In the genomic region with DNA sequence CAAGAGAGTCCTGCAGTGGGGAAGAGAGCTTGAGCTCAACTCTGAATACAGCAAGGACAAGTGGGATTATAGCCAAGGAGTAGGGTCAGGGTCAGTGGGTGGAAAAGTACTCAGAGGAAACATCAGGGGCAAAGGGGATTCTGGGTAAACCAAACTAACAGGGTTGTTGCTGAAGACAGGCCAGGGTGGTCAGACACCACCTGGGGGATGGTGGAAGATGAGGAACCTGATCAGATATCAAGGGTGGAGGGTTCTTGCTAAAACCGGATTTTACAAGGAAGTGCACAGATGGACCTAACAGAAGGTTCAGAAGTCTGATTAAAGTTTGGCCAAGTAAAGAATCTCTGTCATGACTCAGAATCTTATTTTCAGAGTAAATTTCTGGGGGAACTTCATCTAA, we compare ENCODE assay signal across 23 cellular contexts. TPM values are rescaled to one million over a fixed set of nuclear protein-coding genes. Genes with fewer than 3 reads are reported as not detected.
DNase-seq lines count a peak whose midpoint lies in the region; ATAC-seq, FAIRE-seq and TF ChIP-seq lines count a peak whose summit lies in the region.
"Had no signal": no experiment of that assay in that cellular context is flagged by ENCODE, and none has a peak within 500 bp of the region (broad histone marks: within the 10 kb centered on the region; RNA-seq: fewer than 3 reads in every experiment).

No MANE protein-coding gene starts in this region.

- no peak overlapping the region for H4K91ac ChIP-seq in H9 (ENCODE audit: insufficient read length, low read depth, low read length)

- intact Hi-C loops in CD14-positive monocyte (cut with micrococcal nuclease) (no loop called here), K562 (cut with micrococcal nuclease) (no loop called here)

- H3K9me1 ChIP-seq in K562 (ENCODE audit: control insufficient read depth, insufficient read depth, low read length), result no peaks in the 10 kb centered on the region

- H2AK5ac ChIP-seq in H9 (ENCODE audit: insufficient read length, low read length), result no peak overlapping the region

- in situ Hi-C loops in K562 (cut with MboI), result no loop called here

- H3K4me1 ChIP-seq in H9 (ENCODE audit: insufficient read depth, low read length) (no peaks in the 10 kb centered on the region; the same call in 1 of the 2 replicates), K562 (replicated peaks in 1 of 2; ENCODE audit: control insufficient read depth in 2 of 2, insufficient read depth in 2 of 2, low read length in 2 of 2) (no peaks in the 10 kb centered on the region)
- H3K4me1 ChIP-seq: A549 had no signal

- no peak overlapping the region for H4K5ac ChIP-seq in H9 (ENCODE audit: insufficient read length, low read depth, low read length)

- H3K4me2 ChIP-seq in H9 (ENCODE audit: insufficient read depth, insufficient read length, low read length), result no peak overlapping the region
- H3K4me2 ChIP-seq in K562 (ENCODE audit: insufficient read depth, low read length), result no peak overlapping the region
- H3K4me2 ChIP-seq: A549, SK-N-SH had no signal

- no peak overlapping the region for H2BK15ac ChIP-seq in H9 (ENCODE audit: low read depth, low read length)

- H3K56ac ChIP-seq in H9 (ENCODE audit: insufficient read length, low read depth, low read length), result no peak overlapping the region

- H2BK120ac ChIP-seq in H9 (ENCODE audit: low read depth, low read length, poor library complexity, severe bottlenecking), result no peak overlapping the region

- no peak for TF ChIP-seq CTCF in CD14-positive monocyte (IDR thresholded peaks at IDR 0.05)
- no peak for TF ChIP-seq CTCF in H9 (conservative IDR thresholded peaks at IDR 0.05)
- no peak for TF ChIP-seq CTCF in K562 (IDR thresholded peaks at IDR 0.05 in 2 of 3, conservative IDR thresholded peaks at IDR 0.05 in 1 of 3; ENCODE audit: insufficient read depth in 2 of 3, low read depth in 1 of 3, low read length in 3 of 3)

- no peak overlapping the region for H2BK20ac ChIP-seq in H9 (ENCODE audit: low read depth, low read length, poor library complexity, severe bottlenecking)

- peaks cover 2% of the 10 kb centered on the region for H3K79me1 ChIP-seq in H9 (ENCODE audit: insufficient read depth, low read depth, low read length, poor library complexity, severe bottlenecking)

- no peak overlapping the region for H4K8ac ChIP-seq in H9 (replicated peaks; ENCODE audit: insufficient read length, low read depth, low read length)

- no peak for TF ChIP-seq POLR2A in K562 (conservative IDR thresholded peaks at IDR 0.05)

- DNase-seq in CD14-positive monocyte (ENCODE audit: low spot score) (no peak), H9 (no peak), K562 (ENCODE audit: extremely low read depth in 1 of 4, low spot score in 3 of 4) (no peak), left lobe of liver (ENCODE audit: low spot score) (no peak), MG63 (no peak), hypothalamus (lab: John Stamatoyannopoulos, UW) (no peak), SIG-M5 treated with dmso at 0.1 percent for 504 hours (lab: John Stamatoyannopoulos, UW; ENCODE audit: unreplicated experiment) (no peak)
- DNase-seq: CD8-positive, alpha-beta memory T cell; DMS79; HFFc6; Karpas-422; MM.1S; NCI-H1092 treated with DMSO at 0.1 percent for 48 hours; NCI-H146; NCI-H2029 treated with DMSO at 0.1 percent for 48 hours; NCI-H2171 treated with DMSO at 0.1 percent for 48 hours; SHP77; SK-N-SH had no signal

- peaks cover 0 to 2% (median 0%) of the 10 kb centered on the region in 3 donors for H3K27me3 Mint-ChIP-seq in CD14-positive monocyte (ENCODE audit: low read depth in 3 of 3)
- H3K27me3 Mint-ChIP-seq in H9 (ENCODE audit: low read depth), result no peaks in the 10 kb centered on the region

- ATAC-seq in K562 (no peak), left lobe of liver (peak; percentile 18)
- ATAC-seq: A549 had no signal

- peak; percentile 37 for FAIRE-seq in K562 (lab: Jason Lieb, UNC)
- FAIRE-seq: A549, GM12892, GM18507 had no signal

- no peaks in the 10 kb centered on the region for H3K36me3 ChIP-seq in K562 (ENCODE audit: control insufficient read depth, insufficient read depth, low read length)
- H3K36me3 ChIP-seq in MG63, result no peaks in the 10 kb centered on the region

- H3K4me3 ChIP-seq in K562 (no peak overlapping the region), MG63 (no peak overlapping the region)
- H3K4me3 ChIP-seq: A549; BLaER1 treated with 17β-estradiol and CSF1 and Interleukin-3, amounts not matched to agents 10 nM and 100 nM had no signal

- H3K9me3 Mint-ChIP-seq in CD14-positive monocyte (peaks cover 0 to 2% (median 0%) of the 10 kb centered on the region in 7 donors), H9 (no peaks in the 10 kb centered on the region)
- H3K9me3 Mint-ChIP-seq: CD8-positive, alpha-beta memory T cell; HFFc6 had no signal

- H3K79me2 ChIP-seq in H9 (ENCODE audit: insufficient read depth, low read length) (no peaks in the 10 kb centered on the region), K562 (ENCODE audit: control insufficient read depth, insufficient read depth, low read length) (no peaks in the 10 kb centered on the region)

- no peak overlapping the region for H3K4ac ChIP-seq in H9 (ENCODE audit: low read depth, low read length)

- H4K20me1 ChIP-seq in H9 (ENCODE audit: control insufficient read depth, insufficient read depth, insufficient read length) (no peaks in the 10 kb centered on the region), K562 (replicated peaks; ENCODE audit: control insufficient read depth, insufficient read depth, low read length) (no peaks in the 10 kb centered on the region)
- H4K20me1 ChIP-seq: BLaER1 treated with 17β-estradiol and CSF1 and Interleukin-3, amounts not matched to agents 10 nM and 100 nM had no signal

- POLR2A ChIA-PET in K562 (lab: Yijun Ruan, JAX), result no interaction called here

- TF ChIP-seq RAD21 in K562 (CRISPR knock-in tag; conservative IDR thresholded peaks at IDR 0.05 in 1 of 2, IDR thresholded peaks at IDR 0.05 in 1 of 2), result no peak

- H3K4me3 Mint-ChIP-seq in CD14-positive monocyte (no peak overlapping the region), H9 (no peak overlapping the region; a peak in 1 of 5 replicates)
- H3K4me3 Mint-ChIP-seq: CD8-positive, alpha-beta memory T cell; HFFc6 had no signal

- peak overlapping the region in 4 of 7 donors; percentile 37 to 66 (median 46) for H3K27ac Mint-ChIP-seq in CD14-positive monocyte
- H3K27ac Mint-ChIP-seq in H9, result peak overlapping the region; percentile 41 to 90 (median 50); a peak in 6 of 7 replicates
- H3K27ac Mint-ChIP-seq: CD8-positive, alpha-beta memory T cell; HFFc6 had no signal

- H2AFZ ChIP-seq in H9 (ENCODE audit: low read length) (no peak overlapping the region), K562 (ENCODE audit: low read depth, low read length) (no peak overlapping the region)

- CTCF ChIA-PET in K562 (lab: Yijun Ruan, JAX; ENCODE audit: low intra/inter-chr PET ratio), result no interaction called here

- no peak overlapping the region for H2BK5ac ChIP-seq in H9 (ENCODE audit: insufficient read length, low read length)

- H3K4me1 Mint-ChIP-seq in CD14-positive monocyte, result peaks cover 21% of the 10 kb centered on the region
- peaks cover 41 to 51% of the 10 kb centered on the region in 2 experiments for H3K4me1 Mint-ChIP-seq in H9
- H3K4me1 Mint-ChIP-seq: CD8-positive, alpha-beta memory T cell had no signal

- H2BK12ac ChIP-seq in H9 (ENCODE audit: insufficient read length, low read depth, low read length), result no peak overlapping the region

- no peak overlapping the region for H3K14ac ChIP-seq in H9 (ENCODE audit: insufficient read depth, low read length)

- WGBS in H9 (ENCODE audit: extremely low coverage, insufficient read length, low lambda C conversion rate), result no CpG with 5 or more reads among the region's 1 CpG
- WGBS in K562 (ENCODE audit: insufficient coverage, low coverage, missing lambda C conversion rate), result 0% methylated on average over 1 of the region's 1 CpG

- H3K27ac ChIP-seq in H9 (ENCODE audit: insufficient read length, low read depth, low read length), result no peak overlapping the region
- H3K27ac ChIP-seq in K562 (ENCODE audit: extremely low read depth, low read depth, low read length), result no peak overlapping the region
- H3K27ac ChIP-seq: A549; BLaER1 treated with 17β-estradiol and CSF1 and Interleukin-3, amounts not matched to agents 10 nM and 100 nM had no signal

- BruUV-seq in K562 (replicated peaks; lab: Mats Ljungman, UMichigan), result no TSS peak

- H3K36me3 Mint-ChIP-seq in CD14-positive monocyte (peaks cover 13 to 32% of the 10 kb centered on the region in 2 donors), H9 (ENCODE audit: insufficient read depth in 1 of 3, low read depth in 3 of 3) (peaks cover 0 to 10% (median 8%) of the 10 kb centered on the region in 3 experiments; a peak in 5 of 7 replicates)

- H3K23ac ChIP-seq in H9 (ENCODE audit: insufficient read length, low read depth, low read length), result no peak overlapping the region

- H3T11ph ChIP-seq in H9 (ENCODE audit: low read length), result no peak overlapping the region

- no peaks in the 10 kb centered on the region for H3K9me3 ChIP-seq in H9 (ENCODE audit: control insufficient read depth, low read depth, low read length)
- no peaks in the 10 kb centered on the region for H3K9me3 ChIP-seq in K562 (replicated peaks; ENCODE audit: control insufficient read depth, insufficient read depth, low read depth, low read length)
- no peaks in the 10 kb centered on the region for H3K9me3 ChIP-seq in MG63
- H3K9me3 ChIP-seq: A549, SK-N-SH had no signal

- H3K27me3 ChIP-seq in H9 (ENCODE audit: insufficient read depth, low read length), result no peaks in the 10 kb centered on the region
- 0 out of 5 replicates have a peak, but pooled peaks cover 2 to 4% of the 10 kb centered on the region in 2 experiments for H3K27me3 ChIP-seq in K562 (ENCODE audit: control insufficient read depth in 2 of 2, insufficient read depth in 2 of 2, low read length in 2 of 2)
- no peaks in the 10 kb centered on the region for H3K27me3 ChIP-seq in MG63
- H3K27me3 ChIP-seq: BLaER1 treated with 17β-estradiol and CSF1 and Interleukin-3, amounts not matched to agents 10 nM and 100 nM had no signal

- H3K18ac ChIP-seq in H9 (ENCODE audit: insufficient read length, low read depth, low read length), result no peak overlapping the region

- H3K23me2 ChIP-seq in H9 (ENCODE audit: insufficient read length, low read depth, low read length, poor library complexity, severe bottlenecking), result no peaks in the 10 kb centered on the region

- TF ChIP-seq EP300 in K562 (IDR thresholded peaks at IDR 0.05; ENCODE audit: low read length), result no peak

- no peak overlapping the region for H3K9ac ChIP-seq in H9 (ENCODE audit: extremely low read depth, insufficient read length, low read length)
- H3K9ac ChIP-seq in K562 (ENCODE audit: insufficient read depth in 1 of 2, low read depth in 2 of 2, low read length in 2 of 2), result no peak overlapping the region
- H3K9ac ChIP-seq: BLaER1 treated with 17β-estradiol and CSF1 and Interleukin-3, amounts not matched to agents 10 nM and 100 nM; SK-N-SH had no signal

RNA-seq across cellular contexts. Expression of a gene that starts 16.5 kb away (rescaled TPM):
- polyA plus RNA-seq in CD14-positive monocyte (1 to 10 TPM; 6.3 to 7.1 TPM), K562 (2011; rRNA removed) (not detected in 2 replicates), K562 (2014; fragmentation: Illumina TruSeq; extraction: Trizol) (not detected in 2 replicates), K562 (2014; fragmentation: Nextera tagmentation; extraction: Ambion mirVana) (not detected), K562 (2014; rRNA removed) (0.40 TPM in 1 of 2 replicates, not detected in the other)
- total RNA-seq in H9 (2021) (32.0 and 33.9 TPM in 2 replicates), K562 (2014; rRNA removed) (not detected in 2 replicates), K562 (2014; rRNA removed; fragmentation: Illumina TruSeq; extraction: Trizol) (not detected in 2 replicates), K562 (2015; rRNA removed; fragmentation: Illumina TruSeq; extraction: Trizol) (not detected in 2 replicates), K562 (2021) (0.34 and 0.49 TPM in 2 replicates), left lobe of liver (5.5 TPM)
- not detected in 2 replicates for total RNA-seq in K562 (2011; cell fraction: chromatin; rRNA removed; ENCODE audit: low replicate concordance)
- total RNA-seq in K562 (2011; cell fraction: nucleolus; rRNA removed), result not detected in 2 replicates
- not detected in 2 replicates for total RNA-seq in K562 (2011; cell fraction: nucleoplasm; rRNA removed)
- polyA plus RNA-seq in K562 (2011; cell fraction: cytosol; rRNA removed), result not detected in 2 replicates
- not detected in 2 replicates for polyA plus RNA-seq in K562 (2011; cell fraction: nucleus; rRNA removed)
- polyA plus RNA-seq in K562 (2012), result not detected in 2 replicates
- not detected in 2 replicates for polyA minus RNA-seq in K562 (2011; rRNA and poly(A)+ RNA removed)
- not detected in 2 replicates for polyA minus RNA-seq in K562 (2011; cell fraction: cytosol; rRNA and poly(A)+ RNA removed)
- 0.11 TPM in 1 of 2 replicates, not detected in the other for polyA minus RNA-seq in K562 (2011; cell fraction: nucleus; rRNA and poly(A)+ RNA removed)
- total RNA-seq in MG63 (2014; rRNA removed; shearing (Covaris generic); ENCODE audit: low replicate concordance), result 29.8 and 60.9 TPM in 2 replicates

RNA-seq across cellular contexts. Expression of a gene that starts 45.3 kb away (rescaled TPM):
- polyA plus RNA-seq in CD14-positive monocyte, result 10 to 100 TPM; 15.8 to 19.7 TPM
- total RNA-seq in H9 (2021), result 41.9 and 44.3 TPM in 2 replicates
- 4.0 and 10.4 TPM in 2 replicates for total RNA-seq in K562 (2011; cell fraction: chromatin; rRNA removed; ENCODE audit: low replicate concordance)
- 4.2 and 4.5 TPM in 2 replicates for total RNA-seq in K562 (2011; cell fraction: nucleolus; rRNA removed)
- 7.3 and 9.0 TPM in 2 replicates for total RNA-seq in K562 (2011; cell fraction: nucleoplasm; rRNA removed)
- 5.8 and 6.4 TPM in 2 replicates for total RNA-seq in K562 (2014; rRNA removed)
- 7.6 and 10.3 TPM in 2 replicates for total RNA-seq in K562 (2014; rRNA removed; fragmentation: Illumina TruSeq; extraction: Trizol)
- total RNA-seq in K562 (2015; rRNA removed; fragmentation: Illumina TruSeq; extraction: Trizol), result 4.7 and 4.8 TPM in 2 replicates
- 7.4 and 8.1 TPM in 2 replicates for total RNA-seq in K562 (2021)
- polyA plus RNA-seq in K562 (2011; rRNA removed), result 6.3 and 7.4 TPM in 2 replicates
- polyA plus RNA-seq in K562 (2011; cell fraction: cytosol; rRNA removed), result 1.7 and 5.8 TPM in 2 replicates
- polyA plus RNA-seq in K562 (2011; cell fraction: nucleus; rRNA removed), result 2.5 and 3.7 TPM in 2 replicates
- polyA plus RNA-seq in K562 (2012), result 8.6 and 8.9 TPM in 2 replicates
- polyA plus RNA-seq in K562 (2014; fragmentation: Illumina TruSeq; extraction: Trizol), result 5.1 and 5.3 TPM in 2 replicates
- 1 to 10 TPM; 5.7 to 6.7 TPM for polyA plus RNA-seq in K562 (2014; fragmentation: Nextera tagmentation; extraction: Ambion mirVana)
- polyA plus RNA-seq in K562 (2014; rRNA removed), result 5.3 and 8.4 TPM in 2 replicates
- 4.4 and 6.5 TPM in 2 replicates for polyA minus RNA-seq in K562 (2011; rRNA and poly(A)+ RNA removed)
- 1.9 and 2.3 TPM in 2 replicates for polyA minus RNA-seq in K562 (2011; cell fraction: cytosol; rRNA and poly(A)+ RNA removed)
- polyA minus RNA-seq in K562 (2011; cell fraction: nucleus; rRNA and poly(A)+ RNA removed), result 3.2 and 5.0 TPM in 2 replicates
- total RNA-seq in left lobe of liver, result 14.8 TPM
- total RNA-seq in MG63 (2014; rRNA removed; shearing (Covaris generic); ENCODE audit: low replicate concordance), result 21.8 and 26.1 TPM in 2 replicates
- total RNA-seq: OCI-LY7 had no signal
